ENCODE assay signal across 22 cellular contexts in the genomic region with DNA sequence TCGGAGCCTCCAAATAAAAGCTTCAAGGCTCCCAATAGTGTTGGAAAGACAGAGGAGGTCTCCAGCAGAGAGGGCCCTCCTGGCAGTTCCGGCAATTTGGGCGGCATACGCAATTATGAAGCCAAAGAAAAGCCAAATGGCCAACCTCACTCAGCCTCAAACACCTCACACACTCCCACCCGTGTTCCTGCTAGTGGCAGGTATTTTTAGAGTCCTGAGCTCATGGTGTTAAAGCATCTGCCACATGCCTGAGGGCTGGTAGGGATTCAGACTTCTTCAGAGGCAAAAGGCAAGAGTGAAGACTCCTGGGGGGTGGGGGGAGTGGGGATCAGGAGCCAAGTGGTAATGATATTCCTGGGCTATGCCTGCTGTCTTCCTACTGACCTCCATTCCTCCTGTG. TPM values are rescaled to one million over a fixed set of nuclear protein-coding genes. Genes with fewer than 3 reads are reported as not detected.
A peak's percentile ranks its signal among the peaks of the same experiment; 100 is the strongest.
DNase-seq lines count a peak whose midpoint lies in the region; ATAC-seq and TF ChIP-seq lines count a peak whose summit lies in the region.
"Had no signal": no experiment of that assay in that cellular context is flagged by ENCODE, and none has a peak within 500 bp of the region (broad histone marks: within the 10 kb centered on the region; RNA-seq: fewer than 3 reads in every experiment).

No MANE protein-coding gene starts in this region.

- peak overlapping the region; percentile 17 for H3K27ac ChIP-seq in smooth muscle cell (ENCODE audit: low read depth)
- H3K27ac ChIP-seq: breast epithelium, prostate gland, skin epidermis, suprapubic skin had no signal

- WGBS in smooth muscle cell (ENCODE audit: low lambda C conversion rate): 74% methylated on average over 5 of the region's 5 CpGs

- CTCF ChIA-PET in T-cell (lab: Charles Lee): interaction anchor here in 1 of 2 donors (0.6 kb wide), 1 partner anchor 87 kb away, joined by 3 read pairs; no protein-coding TSS in a partner anchor

- POLR2A ChIA-PET in T-cell (lab: Charles Lee): no interaction called here

- peaks cover 51% of the 10 kb centered on the region for H3K4me1 Mint-ChIP-seq in activated T-cell treated with anti-CD3 and anti-CD28 coated beads, Interleukin-2, amount 50 U/mL, for 72 hours (ENCODE audit: low read depth)
- H3K4me1 Mint-ChIP-seq in activated T-cell treated with anti-CD3 and anti-CD28 coated beads, Interleukin-2, amount 50 U/mL, for 4 hours (ENCODE audit: low read depth): peaks cover 44% of the 10 kb centered on the region
- H3K4me1 Mint-ChIP-seq in T-cell: peaks cover 46 to 51% (median 47%) of the 10 kb centered on the region in 3 donors

- H3K27me3 ChIP-seq in smooth muscle cell (ENCODE audit: low read depth): no peaks in the 10 kb centered on the region
- H3K27me3 ChIP-seq: suprapubic skin had no signal

- TF ChIP-seq CTCF in smooth muscle cell (IDR thresholded peaks at IDR 0.05; ENCODE audit: borderline replicate concordance, insufficient read depth, poor library complexity, severe bottlenecking): no peak

- H2AFZ ChIP-seq in smooth muscle cell (ENCODE audit: low read depth): no peak overlapping the region

- no peaks in the 10 kb centered on the region for H4K20me1 ChIP-seq in smooth muscle cell (ENCODE audit: low read depth)

- H3K27me3 Mint-ChIP-seq in activated T-cell treated with anti-CD3 and anti-CD28 coated beads, Interleukin-2, amount 50 U/mL, for 72 hours (ENCODE audit: low read depth): peaks cover 3% of the 10 kb centered on the region
- no peaks in the 10 kb centered on the region for H3K27me3 Mint-ChIP-seq in activated T-cell treated with anti-CD3 and anti-CD28 coated beads, Interleukin-2, amount 50 U/mL, for 4 hours (ENCODE audit: low read depth)
- peaks cover 0 to 4% of the 10 kb centered on the region in 2 donors for H3K27me3 Mint-ChIP-seq in T-cell
- H3K27me3 Mint-ChIP-seq: activated B cell treated with CpG ODN at 0.5 μM for 24 hours had no signal

- no peak for DNase-seq in activated T-cell treated with anti-CD3 and anti-CD28 coated beads, Interleukin-2, amount 50 U/mL, for 72 hours
- no peak for DNase-seq in activated T-cell treated with anti-CD3 and anti-CD28 coated beads, Interleukin-2, amount 50 U/mL, for 4 hours
- DNase-seq in T-cell (no peak), cerebellar nuclear complex (lab: John Stamatoyannopoulos, UW) (peak; percentile 43 to 62), smooth muscle cell (lab: John Stamatoyannopoulos, UW; ENCODE audit: unreplicated experiment) (no peak), OCI-M2 (lab: John Stamatoyannopoulos, UW; ENCODE audit: unreplicated experiment) (no peak), DMS53 treated with DMSO at 0.1 percent for 48 hours (lab: John Stamatoyannopoulos, UW; ENCODE audit: unreplicated experiment) (no peak)
- DNase-seq: activated B cell treated with CpG ODN at 0.5 μM for 24 hours; DMS53; foreskin melanocyte; HCEC 1CT; mammary epithelial cell; NCI-H2107; NCI-H524; nephron progenitor cell; SHP77 treated with DMSO at 0.1 percent for 48 hours; stimulated activated CD4-positive, alpha-beta T cell treated with anti-CD3 and anti-CD28 coated beads, Interleukin-4, amount 100 ng/mL, for 1 hour had no signal

- H3K36me3 ChIP-seq in smooth muscle cell (ENCODE audit: low read depth): no peaks in the 10 kb centered on the region
- H3K36me3 ChIP-seq: breast epithelium, prostate gland, suprapubic skin had no signal

- H3K4me3 Mint-ChIP-seq in activated T-cell treated with anti-CD3 and anti-CD28 coated beads, Interleukin-2, amount 50 U/mL, for 72 hours: peak overlapping the region; percentile 15 to 57
- H3K4me3 Mint-ChIP-seq in activated T-cell treated with anti-CD3 and anti-CD28 coated beads, Interleukin-2, amount 50 U/mL, for 4 hours: no peak overlapping the region
- peak overlapping the region in 1 of 3 donors; percentile 16 for H3K4me3 Mint-ChIP-seq in T-cell
- H3K4me3 Mint-ChIP-seq: activated B cell treated with CpG ODN at 0.5 μM for 24 hours, nephron progenitor cell had no signal

- no peaks in the 10 kb centered on the region for H3K9me3 ChIP-seq in smooth muscle cell (replicated peaks; ENCODE audit: low read depth)
- H3K9me3 ChIP-seq: breast epithelium, prostate gland, suprapubic skin had no signal

- no peak overlapping the region for H3K27ac Mint-ChIP-seq in activated T-cell treated with anti-CD3 and anti-CD28 coated beads, Interleukin-2, amount 50 U/mL, for 72 hours
- H3K27ac Mint-ChIP-seq in T-cell: peak overlapping the region; percentile 46 to 52
- H3K27ac Mint-ChIP-seq: activated B cell treated with CpG ODN at 0.5 μM for 24 hours, nephron progenitor cell had no signal

- no peak overlapping the region for H3K9ac ChIP-seq in smooth muscle cell (ENCODE audit: low read depth)

- no peak overlapping the region for H3K4me3 ChIP-seq in smooth muscle cell
- H3K4me3 ChIP-seq: breast epithelium, prostate gland, skin epidermis, suprapubic skin had no signal

- H3K9me3 Mint-ChIP-seq in activated T-cell treated with anti-CD3 and anti-CD28 coated beads, Interleukin-2, amount 50 U/mL, for 72 hours: peaks cover 0 to 1% of the 10 kb centered on the region in 2 donors
- H3K9me3 Mint-ChIP-seq in activated T-cell treated with anti-CD3 and anti-CD28 coated beads, Interleukin-2, amount 50 U/mL, for 4 hours: no peaks in the 10 kb centered on the region
- H3K9me3 Mint-ChIP-seq in T-cell: no peaks in the 10 kb centered on the region
- H3K9me3 Mint-ChIP-seq: activated B cell treated with CpG ODN at 0.5 μM for 24 hours had no signal

- ATAC-seq in activated T-cell treated with anti-CD3 and anti-CD28 coated beads, Interleukin-2, amount 50 U/mL, for 72 hours (replicated peaks in 1 of 2): no peak
- ATAC-seq in activated T-cell treated with anti-CD3 and anti-CD28 coated beads, Interleukin-2, amount 50 U/mL, for 4 hours: no peak
- ATAC-seq in T-cell (replicated peaks in 1 of 4) (peak in 1 of 4 experiments; percentile 23), HG03457 (IDR thresholded peaks at IDR 0.05; ENCODE audit: unreplicated experiment) (no peak)

- no peaks in the 10 kb centered on the region for H3K79me2 ChIP-seq in smooth muscle cell (ENCODE audit: low read depth)

- H3K4me2 ChIP-seq in smooth muscle cell: peak overlapping the region; percentile 39

- H3F3A ChIP-seq in smooth muscle cell (ENCODE audit: low read depth): no peaks in the 10 kb centered on the region

- no peaks in the 10 kb centered on the region for H3K4me1 ChIP-seq in smooth muscle cell (ENCODE audit: low read depth)
- H3K4me1 ChIP-seq: breast epithelium, prostate gland had no signal

- H3K36me3 Mint-ChIP-seq in activated T-cell treated with anti-CD3 and anti-CD28 coated beads, Interleukin-2, amount 50 U/mL, for 72 hours (ENCODE audit: insufficient read depth in 2 of 2): peaks cover 6 to 9% of the 10 kb centered on the region in 2 donors
- H3K36me3 Mint-ChIP-seq in activated T-cell treated with anti-CD3 and anti-CD28 coated beads, Interleukin-2, amount 50 U/mL, for 4 hours (ENCODE audit: insufficient read depth): peaks cover 7% of the 10 kb centered on the region
- peaks cover 17% of the 10 kb centered on the region for H3K36me3 Mint-ChIP-seq in T-cell

RNA-seq across cellular contexts. Expression of gene RAB33A, which starts 7.4 kb away (rescaled TPM):
- total RNA-seq in activated T-cell treated with anti-CD3 and anti-CD28 coated beads, Interleukin-2, amount 50 U/mL, for 72 hours: 10 to 100 TPM; 22.9 to 23.3 TPM
- 10 to 100 TPM; 10.6 to 13.6 (median 11.0) TPM for total RNA-seq in activated T-cell treated with anti-CD3 and anti-CD28 coated beads, Interleukin-2, amount 50 U/mL, for 4 hours
- total RNA-seq in T-cell: 10 to 100 TPM in 3 of 5 donors, 1 to 10 TPM in 2; 4.4 to 16.6 (median 13.9) TPM
- 0.58 and 1.4 TPM in 2 replicates for total RNA-seq in smooth muscle cell
- polyA plus RNA-seq in smooth muscle cell: 2.2 and 2.6 TPM in 2 replicates
- total RNA-seq: mammary epithelial cell, suprapubic skin had no signal

RNA-seq across cellular contexts. Expression of gene AIFM1, which starts 13.5 kb away (rescaled TPM):
- 10 to 100 TPM; 40.6 to 45.6 TPM for total RNA-seq in activated T-cell treated with anti-CD3 and anti-CD28 coated beads, Interleukin-2, amount 50 U/mL, for 72 hours
- 10 to 100 TPM; 45.2 to 54.5 (median 51.9) TPM for total RNA-seq in activated T-cell treated with anti-CD3 and anti-CD28 coated beads, Interleukin-2, amount 50 U/mL, for 4 hours
- total RNA-seq in T-cell (10 to 100 TPM; 11.2 to 25.0 (median 23.6) TPM), smooth muscle cell (26.0 and 39.0 TPM in 2 replicates)
- 32.5 and 35.8 TPM in 2 replicates for polyA plus RNA-seq in smooth muscle cell

Comparison
In these comparisons a context has a peak if more than half of its experiments do, and no peak if none do; other contexts are left out.
1. DNase-seq: peak in cerebellar nuclear complex (2 of 2); none in activated T-cell treated with anti-CD3 and anti-CD28 coated beads, Interleukin-2, amount 50 U/mL, for 72 hours (0 of 2), activated T-cell treated with anti-CD3 and anti-CD28 coated beads, Interleukin-2, amount 50 U/mL, for 4 hours (single experiment), T-cell (0 of 34), smooth muscle cell (single experiment), OCI-M2 (single experiment) and DMS53 treated with DMSO at 0.1 percent for 48 hours (single experiment).